Comparison of ENCODE assay signal across 28 cellular contexts in genomic region chr20:46456255-46457028, GRCh38. TPM values are rescaled to one million over a fixed set of nuclear protein-coding genes. Genes with fewer than 3 reads are reported as not detected.
DNase-seq lines count a peak whose midpoint lies in the region; ATAC-seq, FAIRE-seq and TF ChIP-seq lines count a peak whose summit lies in the region.
"Had no signal": no experiment of that assay in that cellular context is flagged by ENCODE, and none has a peak within 500 bp of the region (broad histone marks: within the 10 kb centered on the region; RNA-seq: fewer than 3 reads in every experiment).

No MANE protein-coding gene starts in this region.

- H2BK12ac ChIP-seq in H1 (ENCODE audit: low read depth, low read length), result no peak overlapping the region

- TF ChIP-seq POLR2A in HCT116 (IDR thresholded peaks at IDR 0.05; ENCODE audit: borderline replicate concordance, extremely low read depth, insufficient read depth, insufficient read length), result no peak
- no peak for TF ChIP-seq POLR2A in H1 (IDR thresholded peaks at IDR 0.05; ENCODE audit: control extremely low read depth in 1 of 2, low read depth in 2 of 2, low read length in 2 of 2)

- H3K18ac ChIP-seq in H1 (ENCODE audit: extremely low read depth, low read length), result no peak overlapping the region

- H4K20me1 ChIP-seq in HCT116 (ENCODE audit: insufficient read depth) (no peaks in the 10 kb centered on the region), H1 (replicated peaks in 1 of 2; ENCODE audit: control insufficient read depth in 1 of 2, insufficient read depth in 2 of 2, low read length in 2 of 2) (no peaks in the 10 kb centered on the region)
- H4K20me1 ChIP-seq: BLaER1 had no signal

- H4K5ac ChIP-seq in H1 (ENCODE audit: insufficient read length, low read depth, low read length), result no peak overlapping the region

- no peak overlapping the region for H3K4ac ChIP-seq in H1 (replicated peaks; ENCODE audit: insufficient read length, low read depth, low read length)

- H3K4me2 ChIP-seq in HCT116 (ENCODE audit: low read length) (no peak overlapping the region), H1 (ENCODE audit: insufficient read depth in 1 of 2, low read depth in 2 of 2, low read length in 2 of 2) (no peak overlapping the region)
- H3K4me2 ChIP-seq: A549, BLaER1 had no signal

- no peak for TF ChIP-seq RAD21 in HCT116 (IDR thresholded peaks at IDR 0.05; ENCODE audit: low read depth)
- TF ChIP-seq RAD21 in H1 (IDR thresholded peaks at IDR 0.05 in 1 of 2, conservative IDR thresholded peaks at IDR 0.05 in 1 of 2; ENCODE audit: low read depth in 2 of 2, low read length in 2 of 2), result no peak

- H3K9ac ChIP-seq in HCT116 (ENCODE audit: low read length) (no peak overlapping the region), adipocyte (ENCODE audit: low read length) (no peak overlapping the region), H1 (replicated peaks in 1 of 4; ENCODE audit: extremely low read depth in 1 of 4, low read depth in 3 of 4, low read length in 3 of 4) (no peak overlapping the region)
- H3K9ac ChIP-seq: BLaER1 had no signal

- H3K9me2 ChIP-seq in HCT116 (ENCODE audit: insufficient read depth), result no peaks in the 10 kb centered on the region

- no peak overlapping the region for H2BK120ac ChIP-seq in H1 (replicated peaks; ENCODE audit: low read depth, low read length)

- no peak overlapping the region for H2BK15ac ChIP-seq in H1 (ENCODE audit: low read length)

- H4K91ac ChIP-seq in H1 (replicated peaks; ENCODE audit: insufficient read length, low read length), result no peak overlapping the region

- H3K4me3 ChIP-seq in HCT116 (replicated peaks in 1 of 2; ENCODE audit: low read depth in 1 of 2, low read length in 2 of 2) (no peak overlapping the region), adipocyte (ENCODE audit: low read length) (peak overlapping the region; percentile 31), H1 (ENCODE audit: extremely low read depth in 1 of 4, insufficient read depth in 2 of 4, low read depth in 3 of 4, low read length in 4 of 4) (no peak overlapping the region)
- H3K4me3 ChIP-seq: A549, BLaER1, GM12878 had no signal

- intact Hi-C loops in HCT116 (cut with micrococcal nuclease), result no loop called here

- H3K27me3 Mint-ChIP-seq in T-cell, result peaks cover 34 to 36% of the 10 kb centered on the region in 2 donors

- H3K9me3 ChIP-seq in HCT116 (ENCODE audit: control insufficient read depth in 1 of 2, insufficient read depth in 1 of 2, low read depth in 1 of 2, low read length in 2 of 2) (peaks cover 13 to 21% of the 10 kb centered on the region in 2 experiments; a peak in 3 of 4 replicates), adipocyte (ENCODE audit: control insufficient read depth, low read length) (peaks cover 77% of the 10 kb centered on the region), H1 (ENCODE audit: insufficient read depth in 2 of 2, low read depth in 1 of 2, low read length in 1 of 2) (peaks cover 32 to 39% of the 10 kb centered on the region in 2 experiments)

- no peak for FAIRE-seq in H1 (lab: Jason Lieb, UNC)
- FAIRE-seq: A549, GM12878, GM12892, GM18507 had no signal

- H3K79me2 ChIP-seq in HCT116 (ENCODE audit: insufficient read depth, low read length) (no peaks in the 10 kb centered on the region), H1 (ENCODE audit: control insufficient read depth in 1 of 2, insufficient read depth in 2 of 2, low read length in 2 of 2) (no peaks in the 10 kb centered on the region)

- peaks cover 3% of the 10 kb centered on the region for H3K36me3 Mint-ChIP-seq in T-cell
- H3K36me3 Mint-ChIP-seq: CD14-positive monocyte had no signal

- H2AFZ ChIP-seq in HCT116 (ENCODE audit: low read depth, low read length, poor library complexity, severe bottlenecking) (no peak overlapping the region), H1 (ENCODE audit: low read length) (no peak overlapping the region)

- ATAC-seq in HCT116, result no peak
- ATAC-seq in T-cell (replicated peaks in 1 of 4), result no peak
- ATAC-seq in HG02588 (IDR thresholded peaks at IDR 0.05; ENCODE audit: unreplicated experiment), result no peak
- ATAC-seq: A549, GM12878 had no signal

- CTCF ChIA-PET in HCT116 (lab: Charles Lee), result no interaction called here
- CTCF ChIA-PET in H1 (lab: Charles Lee; ENCODE audit: partially characterized antibody), result no interaction called here
- CTCF ChIA-PET in T-cell (lab: Charles Lee), result no interaction called here

- WGBS in H1 (ENCODE audit: extremely low coverage in 1 of 2, insufficient coverage in 1 of 2, insufficient read length in 1 of 2, insufficient replicate concordance in 2 of 2, low coverage in 1 of 2, low lambda C conversion rate in 2 of 2, missing lambda C conversion rate in 1 of 2), 2 experiments, result 89% methylated on average over 5 of the region's 5 CpGs; no CpG with 5 or more reads in 1 of the 2 experiments

- H3K4me1 Mint-ChIP-seq in T-cell, result peaks cover 2 to 6% (median 2%) of the 10 kb centered on the region in 3 donors

- RAD21 ChIA-PET in HCT116 (lab: Charles Lee; ENCODE audit: low non-redundant PET in 1 of 2, low total read pairs in 2 of 2, uncharacterized antibody in 2 of 2, unreplicated experiment in 2 of 2), result no interaction called here

- no peaks in the 10 kb centered on the region for H3K36me3 ChIP-seq in HCT116 (ENCODE audit: control insufficient read depth in 1 of 2, insufficient read depth in 2 of 2, low read length in 2 of 2)
- no peaks in the 10 kb centered on the region for H3K36me3 ChIP-seq in adipocyte (ENCODE audit: control insufficient read depth, insufficient read depth, low read length, severe bottlenecking)
- peaks cover 0 to 31% (median 18%) of the 10 kb centered on the region in 4 experiments; a peak in 7 of 8 replicates for H3K36me3 ChIP-seq in H1 (ENCODE audit: control insufficient read depth in 2 of 4, insufficient read depth in 4 of 4, low read length in 3 of 4)
- H3K36me3 ChIP-seq: BE2C, BLaER1 had no signal

- no peak overlapping the region for H3K27ac Mint-ChIP-seq in T-cell
- H3K27ac Mint-ChIP-seq: CD4-positive, alpha-beta memory T cell; CD4-positive, CD25-positive, alpha-beta regulatory T cell; CD8-positive, alpha-beta memory T cell had no signal

- H4K8ac ChIP-seq in H1 (ENCODE audit: extremely low read depth, insufficient read depth, low read length), result no peak overlapping the region

- H3K27ac ChIP-seq in HCT116 (ENCODE audit: low read depth, low read length) (no peak overlapping the region), H1 (ENCODE audit: low read depth, low read length) (no peak overlapping the region)
- H3K27ac ChIP-seq: 22Rv1, A549, BLaER1 had no signal

- POLR2A ChIA-PET in HCT116 (lab: Charles Lee), result no interaction called here
- POLR2A ChIA-PET in H1 (lab: Charles Lee; ENCODE audit: partially characterized antibody), result no interaction called here
- POLR2A ChIA-PET in T-cell (lab: Charles Lee), result no interaction called here

- H3K14ac ChIP-seq in H1 (ENCODE audit: insufficient read length), result no peak overlapping the region

- no peaks in the 10 kb centered on the region for H3K79me1 ChIP-seq in H1 (ENCODE audit: low read depth, low read length)

- no peak overlapping the region for H2AK5ac ChIP-seq in H1 (ENCODE audit: low read depth, low read length)

- TF ChIP-seq CTCF in HCT116 (IDR thresholded peaks at IDR 0.05 in 2 of 3, conservative IDR thresholded peaks at IDR 0.05 in 1 of 3; ENCODE audit: borderline replicate concordance in 1 of 3, insufficient read depth in 1 of 3, low read depth in 2 of 3, low read length in 2 of 3) (no peak), H1 (IDR thresholded peaks at IDR 0.05; ENCODE audit: control extremely low read depth in 1 of 3, insufficient read depth in 1 of 3, low read depth in 1 of 3, low read length in 3 of 3) (no peak)

- H3K9me3 Mint-ChIP-seq in T-cell, result peaks cover 13 to 17% (median 14%) of the 10 kb centered on the region in 3 donors

- no peak for DNase-seq in HCT116 (ENCODE audit: low read depth, low spot score)
- DNase-seq in adipocyte (ENCODE audit: low read depth), result no peak
- DNase-seq in H1 (ENCODE audit: low read depth in 1 of 2, low spot score in 2 of 2), result no peak
- no peak for DNase-seq in T-cell
- DNase-seq in activated CD8-positive, alpha-beta memory T cell treated with anti-CD3 and anti-CD28 coated beads for 24 hours, result no peak
- DNase-seq: ACHN; BE2C; C1 segment of cervical spinal cord; CD4-positive, alpha-beta memory T cell; CD4-positive, CD25-positive, alpha-beta regulatory T cell; CD8-positive, alpha-beta memory T cell; COR-L47; DMS 273 treated with DMSO at 0.1 percent for 48 hours; DMS153; DMS53; DMS79; DND-41; EL; GDM1 had no signal

- TF ChIP-seq EP300 in H1 (IDR thresholded peaks at IDR 0.05; ENCODE audit: borderline replicate concordance in 1 of 2, low read depth in 2 of 2, low read length in 2 of 2), result no peak

- peaks cover 5% of the 10 kb centered on the region for H3K23me2 ChIP-seq in H1 (ENCODE audit: low read depth, low read length)

- H3K27me3 ChIP-seq in HCT116 (ENCODE audit: insufficient read depth, low read length) (no peaks in the 10 kb centered on the region), adipocyte (replicated peaks; ENCODE audit: control insufficient read depth, insufficient read depth, low read length) (peaks cover 16% of the 10 kb centered on the region), H1 (replicated peaks in 1 of 4; ENCODE audit: control insufficient read depth in 3 of 4, extremely low read depth in 1 of 4, insufficient read depth in 3 of 4, low read length in 3 of 4) (no peaks in the 10 kb centered on the region)
- H3K27me3 ChIP-seq: BLaER1 had no signal

- no peak overlapping the region for H3K4me3 Mint-ChIP-seq in T-cell
- H3K4me3 Mint-ChIP-seq: CD14-positive monocyte; CD4-positive, alpha-beta memory T cell; CD4-positive, CD25-positive, alpha-beta regulatory T cell; CD8-positive, alpha-beta memory T cell had no signal

- H2BK20ac ChIP-seq in H1 (ENCODE audit: low read length), result no peak overlapping the region

- H3K56ac ChIP-seq in H1 (replicated peaks; ENCODE audit: insufficient read length, low read depth, low read length), result no peak overlapping the region

- BruUV-seq in HCT116 (replicated peaks; lab: Mats Ljungman, UMichigan), result no TSS peak

- no peak overlapping the region for H2BK5ac ChIP-seq in H1 (ENCODE audit: low read depth, low read length)

- H3K4me1 ChIP-seq in HCT116 (ENCODE audit: control insufficient read depth in 1 of 2, insufficient read depth in 2 of 2, low read length in 2 of 2) (no peaks in the 10 kb centered on the region), adipocyte (ENCODE audit: control insufficient read depth, insufficient read depth, low read length) (no peaks in the 10 kb centered on the region), H1 (replicated peaks in 1 of 4; ENCODE audit: control insufficient read depth in 3 of 4, insufficient read depth in 4 of 4, low read length in 3 of 4) (peaks cover 4 to 12% (median 6%) of the 10 kb centered on the region in 4 experiments; a peak in 6 of 7 replicates)
- H3K4me1 ChIP-seq: A549, BE2C, BLaER1 had no signal

- H3K23ac ChIP-seq in H1 (ENCODE audit: insufficient read length), result no peak overlapping the region

RNA-seq across cellular contexts. Expression of gene ELMO2, which starts 50.0 kb away (rescaled TPM):
- total RNA-seq in HCT116 (2021; ENCODE audit: unreplicated experiment) (22.9 TPM), T-cell (10 to 100 TPM; 48.8 to 86.6 (median 54.2) TPM)
- 12.9 and 15.7 TPM in 2 replicates for polyA plus RNA-seq in HCT116 (2012)
- total RNA-seq in H1 (2021; fragmentation: NEBNext Ultra II Directional; extraction: Animal tissue kit (Norgen Biotek cat#: 25700)), result 31.1 and 39.7 TPM in 2 replicates
- 34.3 and 35.6 TPM in 2 replicates for polyA plus RNA-seq in H1 (2011; rRNA removed)
- polyA plus RNA-seq in H1 (2011; cell fraction: cytosol; rRNA removed), result 31.1 TPM
- polyA plus RNA-seq in H1 (2011; cell fraction: nucleus; rRNA removed), result 70.5 TPM
- polyA plus RNA-seq in H1 (2012, experiment 1 of 2), result 24.7 to 27.5 TPM (median 25.8 TPM) in 4 replicates
- 12.8 TPM for polyA plus RNA-seq in H1 (2012, experiment 2 of 2)
- polyA plus RNA-seq in H1 (2013, experiment 1 of 2), result 16.7 TPM
- 15.7 TPM for polyA plus RNA-seq in H1 (2013, experiment 2 of 2)
- polyA minus RNA-seq in H1 (2011; rRNA and poly(A)+ RNA removed), result 62.0 and 68.2 TPM in 2 replicates
- 22.8 TPM for polyA minus RNA-seq in H1 (2011; cell fraction: cytosol; rRNA and poly(A)+ RNA removed)
- 38.0 TPM for polyA minus RNA-seq in H1 (2011; cell fraction: nucleus; rRNA and poly(A)+ RNA removed)

RNA-seq across cellular contexts. Expression of gene ZNF334, which starts 56.9 kb away (rescaled TPM):
- total RNA-seq in HCT116 (2021; ENCODE audit: unreplicated experiment) (not detected), T-cell (under 1 TPM; 0.14 to 0.26 (median 0.23) TPM)
- not detected in 2 replicates for polyA plus RNA-seq in HCT116 (2012)
- total RNA-seq in H1 (2021; fragmentation: NEBNext Ultra II Directional; extraction: Animal tissue kit (Norgen Biotek cat#: 25700)), result 15.9 and 17.8 TPM in 2 replicates
- polyA plus RNA-seq in H1 (2011; rRNA removed), result 6.2 and 8.8 TPM in 2 replicates
- 14.9 TPM for polyA plus RNA-seq in H1 (2011; cell fraction: cytosol; rRNA removed)
- polyA plus RNA-seq in H1 (2011; cell fraction: nucleus; rRNA removed), result 13.5 TPM
- 9.4 to 16.9 TPM (median 10.3 TPM) in 4 replicates for polyA plus RNA-seq in H1 (2012, experiment 1 of 2)
- polyA plus RNA-seq in H1 (2012, experiment 2 of 2), result 0.54 TPM
- 11.5 TPM for polyA plus RNA-seq in H1 (2013, experiment 1 of 2)
- polyA plus RNA-seq in H1 (2013, experiment 2 of 2), result 10.4 TPM
- polyA minus RNA-seq in H1 (2011; rRNA and poly(A)+ RNA removed), result 16.8 and 19.3 TPM in 2 replicates
- 10.0 TPM for polyA minus RNA-seq in H1 (2011; cell fraction: cytosol; rRNA and poly(A)+ RNA removed)
- polyA minus RNA-seq in H1 (2011; cell fraction: nucleus; rRNA and poly(A)+ RNA removed), result 35.9 TPM
- total RNA-seq: G401 had no signal
- polyA plus RNA-seq: A549; CD14-positive monocyte; CD4-positive, alpha-beta memory T cell; CD8-positive, alpha-beta memory T cell had no signal

Comparison
In these comparisons a context has a peak if more than half of its experiments do, and no peak if none do; other contexts are left out.
1. RNA of gene ZNF334, which starts 56.9 kb away (total RNA-seq): 15.9 to 17.8 TPM in H1; 0.14 to 0.26 TPM in T-cell and not detected in HCT116 (single experiment); every median in the first group is over 10 times any median in the second.
2. Of the 16 proteins assayed by ChIP-seq in both H1 and HCT116: peak only in H1: none; only in HCT116: none; in both: ZNF274; in neither: 15.